In genomic region chr15:40044717-40045571, GRCh38 we compare ENCODE assay signal across 8 cellular contexts. TPM values are rescaled to one million over a fixed set of nuclear protein-coding genes. Genes with fewer than 3 reads are reported as not detected.
DNase-seq lines count a peak whose midpoint lies in the region; ATAC-seq and TF ChIP-seq lines count a peak whose summit lies in the region.

No MANE protein-coding gene starts in this region.

- H3K36me3 ChIP-seq in HAP-1 (replicated peaks) (peaks cover 10% of the 10 kb centered on the region; the same call in 1 of the 2 replicates), Loucy (ENCODE audit: insufficient read depth, low read length) (no peaks in the 10 kb centered on the region)

- TF ChIP-seq CTCF in Loucy (conservative IDR thresholded peaks at IDR 0.05; ENCODE audit: low read length), result peak; percentile 98
- TF ChIP-seq CTCF in type B pancreatic cell (conservative IDR thresholded peaks at IDR 0.05), result peak; percentile 89

- H3K9me3 ChIP-seq in HAP-1 (no peaks in the 10 kb centered on the region), Loucy (ENCODE audit: insufficient read depth, low read depth, low read length) (no peaks in the 10 kb centered on the region)

- no peaks in the 10 kb centered on the region for H3K27me3 Mint-ChIP-seq in activated naive CD4-positive, alpha-beta T cell treated with anti-CD3 and anti-CD28 coated beads for 36 hours (ENCODE audit: low read depth)
- no peaks in the 10 kb centered on the region for H3K27me3 Mint-ChIP-seq in type B pancreatic cell

- H3K4me1 Mint-ChIP-seq in activated naive CD4-positive, alpha-beta T cell treated with anti-CD3 and anti-CD28 coated beads for 36 hours (ENCODE audit: low read depth), result peaks cover 70% of the 10 kb centered on the region
- peaks cover 70% of the 10 kb centered on the region for H3K4me1 Mint-ChIP-seq in type B pancreatic cell (ENCODE audit: unreplicated experiment)

- no peak overlapping the region for H3K4me3 ChIP-seq in HAP-1
- peak overlapping the region; percentile 52 for H3K4me3 ChIP-seq in Loucy (ENCODE audit: low read length, poor library complexity, severe bottlenecking)

- peak overlapping the region; percentile 80 for H2AFZ ChIP-seq in Loucy (ENCODE audit: low read length)

- H3K27me3 ChIP-seq in HAP-1 (ENCODE audit: low read depth), result no peaks in the 10 kb centered on the region
- H3K27me3 ChIP-seq in Loucy (ENCODE audit: insufficient read depth, low read length, poor library complexity, severe bottlenecking), result no peaks in the 10 kb centered on the region

- H3K36me3 Mint-ChIP-seq in activated naive CD4-positive, alpha-beta T cell treated with anti-CD3 and anti-CD28 coated beads for 36 hours (ENCODE audit: low read depth), result peaks cover 9% of the 10 kb centered on the region
- peaks cover 3% of the 10 kb centered on the region for H3K36me3 Mint-ChIP-seq in type B pancreatic cell

- no peaks in the 10 kb centered on the region for H3K9me2 ChIP-seq in Loucy (replicated peaks; ENCODE audit: low read depth, low read length)

- H3K27ac Mint-ChIP-seq in activated naive CD4-positive, alpha-beta T cell treated with anti-CD3 and anti-CD28 coated beads for 36 hours, result peak overlapping the region; percentile 50
- peak overlapping the region; percentile 87 for H3K27ac Mint-ChIP-seq in type B pancreatic cell

- CTCF ChIA-PET in activated naive CD4-positive, alpha-beta T cell treated with anti-CD3 and anti-CD28 coated beads for 36 hours (lab: Charles Lee), result interaction anchor here (0.6 to 6.5 kb wide), 46 partner anchors 8 to 887 kb away, joined by 3 to 181 read pairs (median 4); partner anchors contain the start of genes BMF, BUB1B and PLCB2

- H3K9me3 Mint-ChIP-seq in activated naive CD4-positive, alpha-beta T cell treated with anti-CD3 and anti-CD28 coated beads for 36 hours, result no peaks in the 10 kb centered on the region
- no peaks in the 10 kb centered on the region for H3K9me3 Mint-ChIP-seq in type B pancreatic cell

- peak overlapping the region; percentile 63 for H3K4me2 ChIP-seq in Loucy (ENCODE audit: low read depth, low read length, poor library complexity, severe bottlenecking)

- H3K4me3 Mint-ChIP-seq in activated naive CD4-positive, alpha-beta T cell treated with anti-CD3 and anti-CD28 coated beads for 36 hours, result peak overlapping the region; percentile 45
- H3K4me3 Mint-ChIP-seq in type B pancreatic cell, result peak overlapping the region; percentile 71

- DNase-seq in GM03348 (ENCODE audit: low spot score) (peak; percentile 94), HAP-1 (ENCODE audit: low spot score in 2 of 2) (peak; percentile 81 to 93), SK-N-DZ (ENCODE audit: low spot score) (peak; percentile 73), Right ventricle myocardium superior (peak; percentile 94), posterior vena cava (ENCODE audit: low spot score) (peak; percentile 97), type B pancreatic cell (ENCODE audit: extremely low spot score, unreplicated experiment) (peak; percentile 87)
- DNase-seq in activated naive CD4-positive, alpha-beta T cell treated with anti-CD3 and anti-CD28 coated beads for 36 hours, result peak; percentile 96

- peak; percentile 93 for ATAC-seq in Right ventricle myocardium superior (ENCODE audit: poor library complexity)

- H4K20me1 ChIP-seq in Loucy (ENCODE audit: insufficient read depth, low read length, poor library complexity, severe bottlenecking), result no peaks in the 10 kb centered on the region

- intact Hi-C loops in activated naive CD4-positive, alpha-beta T cell treated with anti-CD3 and anti-CD28 coated beads for 36 hours (cut with micrococcal nuclease), result loop anchor here (1.0 to 10.0 kb wide), 5 partner anchors 172 to 1490 kb away; partner anchors contain the start of genes INAFM2 and IVD
- intact Hi-C loops in Right ventricle myocardium superior (cut with DNase I) (loop anchor here (5.0 kb wide), 2 partner anchors 62 to 227 kb away; partner anchors contain the start of gene BMF), posterior vena cava (cut with DNase I) (loop anchor here in 1 of 2 donors (2.0 to 5.0 kb wide), 2 partner anchors 56 to 227 kb away; no protein-coding TSS in a partner anchor)

- H3K4me1 ChIP-seq in HAP-1 (peaks cover 10% of the 10 kb centered on the region), Loucy (ENCODE audit: insufficient read depth, low read length, poor library complexity, severe bottlenecking) (peaks cover 57% of the 10 kb centered on the region)

- H3K79me2 ChIP-seq in Loucy (ENCODE audit: insufficient read depth, low read length), result peaks cover 7% of the 10 kb centered on the region

- no peaks in the 10 kb centered on the region for H3F3A ChIP-seq in Loucy (ENCODE audit: low read depth)

- peak overlapping the region; percentile 53 for H3K9ac ChIP-seq in Loucy (ENCODE audit: low read depth, low read length, poor library complexity, severe bottlenecking)

- in situ Hi-C loops in HAP-1 (cut with MboI; ENCODE audit: low sequenced_read_pairs), result loop anchor here (5.0 to 10.0 kb wide), 4 partner anchors 62 to 230 kb away; partner anchors contain the start of genes BMF and BUB1B

RNA-seq across cellular contexts. Expression of gene SRP14, which starts 6.0 kb away (rescaled TPM):
- polyA plus RNA-seq in SK-N-DZ (2014; cell fraction: cytosol; rRNA removed), result 256 and 265 TPM in 2 replicates
- polyA plus RNA-seq in SK-N-DZ (2014; cell fraction: nucleus; rRNA removed), result 209 and 319 TPM in 2 replicates
- 100 to 1,000 TPM; 185 to 198 TPM for total RNA-seq in activated naive CD4-positive, alpha-beta T cell treated with anti-CD3 and anti-CD28 coated beads for 36 hours
- total RNA-seq in Right ventricle myocardium superior, result 196 TPM
- 100 to 1,000 TPM; 148 to 160 TPM for total RNA-seq in posterior vena cava
- 176 and 235 TPM in 2 replicates for total RNA-seq in type B pancreatic cell (ENCODE audit: low replicate concordance)
